In genomic region chr2:237687666-237688065, GRCh38 we compare ENCODE assay signal across 1 cellular context.
TF ChIP-seq lines count a peak whose summit lies in the region.

No MANE protein-coding gene starts in this region.

TF ChIP-seq in GM12878, 131 proteins besides CTCF, POLR2A, EP300 and RAD21 (continued from another document):
- TF ChIP-seq PKNOX1 (IDR thresholded peaks at IDR 0.05) (peak; percentile 29; the same call in 1 of the 2 replicates), CREM (IDR thresholded peaks at IDR 0.05; ENCODE audit: low read depth) (peak; percentile 74), BACH1 (IDR thresholded peaks at IDR 0.05; ENCODE audit: borderline replicate concordance) (no peak), HSF1 (IDR thresholded peaks at IDR 0.05; ENCODE audit: low read depth, low read length) (0 out of 2 replicates have a peak, but pooled peaks have one; percentile 31), RB1 (IDR thresholded peaks at IDR 0.05; ENCODE audit: borderline replicate concordance) (no peak), ZBTB4 (CRISPR knock-in tag; IDR thresholded peaks at IDR 0.05) (no peak), NBN (IDR thresholded peaks at IDR 0.05) (0 out of 2 replicates have a peak, but pooled peaks have one; percentile 30), TARDBP (IDR thresholded peaks at IDR 0.05; ENCODE audit: borderline replicate concordance) (no peak), YY1 (IDR thresholded peaks at IDR 0.05; ENCODE audit: low read depth, low read length) (no peak), ELK1 (IDR thresholded peaks at IDR 0.05; ENCODE audit: low read depth, low read length) (no peak), BCL11A (IDR thresholded peaks at IDR 0.05; ENCODE audit: low read depth, low read length) (peak; percentile 44; the same call in 1 of the 2 replicates), TCF12 (IDR thresholded peaks at IDR 0.05; ENCODE audit: low read depth, low read length) (0 out of 2 replicates have a peak, but pooled peaks have one; percentile 29), SMARCA5 (IDR thresholded peaks at IDR 0.05) (no peak), ATF2 (IDR thresholded peaks at IDR 0.05; ENCODE audit: low read length) (peak; percentile 78), RAD51 (IDR thresholded peaks at IDR 0.05) (no peak), BHLHE40 (IDR thresholded peaks at IDR 0.05; ENCODE audit: borderline replicate concordance in 1 of 2, low read depth in 2 of 2, low read length in 1 of 2) (peak in 1 of 2 experiments; percentile 46; a peak in 1 of 4 replicates), PML (IDR thresholded peaks at IDR 0.05; ENCODE audit: low read length) (0 out of 2 replicates have a peak, but pooled peaks have one; percentile 14), IKZF1 (conservative IDR thresholded peaks at IDR 0.05) (0 out of 2 replicates have a peak, but pooled peaks have one; percentile 11), CHD2 (IDR thresholded peaks at IDR 0.05; ENCODE audit: borderline replicate concordance, low read depth, low read length) (no peak), NR2C2 (IDR thresholded peaks at IDR 0.05; ENCODE audit: borderline replicate concordance, control insufficient read depth, insufficient read length, low read depth) (no peak), DPF2 (IDR thresholded peaks at IDR 0.05) (no peak), BCLAF1 (IDR thresholded peaks at IDR 0.05) (no peak), MXI1 (IDR thresholded peaks at IDR 0.05; ENCODE audit: low read depth, low read length) (no peak), CBFB (IDR thresholded peaks at IDR 0.05; ENCODE audit: low read depth) (peak; percentile 74; the same call in 1 of the 2 replicates), MTA2 (IDR thresholded peaks at IDR 0.05; ENCODE audit: low read depth) (peak; percentile 27; the same call in 1 of the 2 replicates), POU2F2 (IDR thresholded peaks at IDR 0.05; ENCODE audit: borderline replicate concordance, low read depth, low read length) (no peak), EED (IDR thresholded peaks at IDR 0.05; ENCODE audit: low read depth) (0 out of 2 replicates have a peak, but pooled peaks have one; percentile 43), REST (IDR thresholded peaks at IDR 0.05; ENCODE audit: low read depth, low read length) (no peak), MAX (IDR thresholded peaks at IDR 0.05; ENCODE audit: low read depth, low read length) (no peak), WRNIP1 (IDR thresholded peaks at IDR 0.05; ENCODE audit: borderline replicate concordance, low read depth, low read length) (no peak), ATF7 (IDR thresholded peaks at IDR 0.05; ENCODE audit: low read depth) (peak; percentile 92), JUNB (IDR thresholded peaks at IDR 0.05) (peak; percentile 68), MLLT1 (IDR thresholded peaks at IDR 0.05) (no peak)
TF ChIP-seq in GM12878: peak in this region for 24.
